ENCODE assay signal across 22 cellular contexts in genomic region chr2:23859234-23859633, GRCh38.
A peak's percentile ranks its signal among the peaks of the same experiment; 100 is the strongest.
DNase-seq lines count a peak whose midpoint lies in the region; ATAC-seq and TF ChIP-seq lines count a peak whose summit lies in the region.
"Had no signal": no experiment of that assay in that cellular context is flagged by ENCODE, and none has a peak within 500 bp of the region (broad histone marks: within the 10 kb centered on the region; RNA-seq: fewer than 3 reads in every experiment).

No MANE protein-coding gene starts in this region.

- H3K4me1 Mint-ChIP-seq in GM23338 = peaks cover 13% of the 10 kb centered on the region
- no peaks in the 10 kb centered on the region for H3K4me1 Mint-ChIP-seq in neural crest cell
- H3K4me1 Mint-ChIP-seq: CD14-positive monocyte; CD8-positive, alpha-beta memory T cell had no signal

- H3K27ac ChIP-seq in GM23338 (ENCODE audit: low read depth) = 0 out of 2 replicates have a peak overlapping the region, but pooled peaks have one; percentile 8
- H3K27ac ChIP-seq: BLaER1 had no signal

- H3K27me3 Mint-ChIP-seq in GM23338 (ENCODE audit: insufficient read depth, low read depth, poor library complexity) (no peaks in the 10 kb centered on the region), neural crest cell (ENCODE audit: low read depth) (no peaks in the 10 kb centered on the region)
- H3K27me3 Mint-ChIP-seq: CD4-positive, alpha-beta memory T cell; CD4-positive, CD25-positive, alpha-beta regulatory T cell; CD8-positive, alpha-beta memory T cell had no signal

- H3K27ac Mint-ChIP-seq in GM23338 = no peak overlapping the region
- peak overlapping the region; percentile 50 for H3K27ac Mint-ChIP-seq in neural crest cell (ENCODE audit: unreplicated experiment)
- H3K27ac Mint-ChIP-seq: CD4-positive, CD25-positive, alpha-beta regulatory T cell had no signal

- H3K4me3 ChIP-seq in GM23338 = no peak overlapping the region
- H3K4me3 ChIP-seq: BLaER1, GM12878 had no signal

- H3K4me2 ChIP-seq in GM23338 = no peak overlapping the region
- H3K4me2 ChIP-seq: BLaER1 had no signal

- TF ChIP-seq CTCF in GM23338 (conservative IDR thresholded peaks at IDR 0.05; ENCODE audit: low read depth in 2 of 2) = no peak
- TF ChIP-seq CTCF in neural crest cell (conservative IDR thresholded peaks at IDR 0.05) = no peak

- no peak overlapping the region for H2AFZ ChIP-seq in GM23338

- no peaks in the 10 kb centered on the region for H3F3A ChIP-seq in GM23338 (replicated peaks; ENCODE audit: low read depth)

- H3K27me3 ChIP-seq in GM23338 (ENCODE audit: insufficient read depth) = no peaks in the 10 kb centered on the region
- H3K27me3 ChIP-seq: BE2C, BLaER1 had no signal

- H3K36me3 ChIP-seq in GM23338 (ENCODE audit: insufficient read depth) = no peaks in the 10 kb centered on the region

- H3K9me3 Mint-ChIP-seq in GM23338 (no peaks in the 10 kb centered on the region), neural crest cell (no peaks in the 10 kb centered on the region)
- H3K9me3 Mint-ChIP-seq: CD14-positive monocyte; CD4-positive, alpha-beta memory T cell; CD4-positive, CD25-positive, alpha-beta regulatory T cell; CD8-positive, alpha-beta memory T cell had no signal

- H4K20me1 ChIP-seq in GM23338 (replicated peaks; ENCODE audit: insufficient read depth) = no peaks in the 10 kb centered on the region
- H4K20me1 ChIP-seq: BLaER1 had no signal

- ATAC-seq in GM23338 (no peak), left lobe of liver (peak; percentile 80)
- ATAC-seq: GM12878 had no signal

- H3K79me2 ChIP-seq in GM23338 (replicated peaks; ENCODE audit: insufficient read depth) = no peaks in the 10 kb centered on the region

- H3K36me3 Mint-ChIP-seq in GM23338 (ENCODE audit: low read depth) = peaks cover 22% of the 10 kb centered on the region
- peaks cover 14% of the 10 kb centered on the region for H3K36me3 Mint-ChIP-seq in neural crest cell (ENCODE audit: low read depth)

- H3K4me3 Mint-ChIP-seq in GM23338 = no peak overlapping the region
- no peak overlapping the region for H3K4me3 Mint-ChIP-seq in neural crest cell
- H3K4me3 Mint-ChIP-seq: CD14-positive monocyte; CD4-positive, alpha-beta memory T cell; CD4-positive, CD25-positive, alpha-beta regulatory T cell; CD8-positive, alpha-beta memory T cell had no signal

- H3K4me1 ChIP-seq in GM23338 (ENCODE audit: insufficient read depth) = peaks cover 13% of the 10 kb centered on the region; the same call in 1 of the 2 replicates
- H3K4me1 ChIP-seq: BE2C, BLaER1 had no signal

- DNase-seq in GM23338 (ENCODE audit: low spot score) (no peak), left lobe of liver (ENCODE audit: low spot score) (no peak), neural crest cell (ENCODE audit: low read depth, low spot score) (no peak), cerebellar nuclear complex (lab: John Stamatoyannopoulos, UW) (no peak)
- DNase-seq in central memory CD4-positive, alpha-beta T cell = no peak
- DNase-seq: 8988T; ACHN; BE2C; C1 segment of cervical spinal cord; CD4-positive, alpha-beta memory T cell; CD4-positive, CD25-positive, alpha-beta regulatory T cell; CD8-positive, alpha-beta memory T cell; COR-L47; DMS 273 treated with DMSO at 0.1 percent for 48 hours; DMS153; DMS53; DMS79; DND-41; GDM1 had no signal

- H3K9me2 ChIP-seq in GM23338 (ENCODE audit: insufficient read depth) = no peaks in the 10 kb centered on the region

TF ChIP-seq in GM23338, 12 proteins besides CTCF, POLR2A, EP300 and RAD21:
- TF ChIP-seq JUNB (IDR thresholded peaks at IDR 0.05; ENCODE audit: unreplicated experiment) = no peak
